ENCODE assay signal across 1 cellular context in genomic region chr19:44782729-44783128, GRCh38.
TF ChIP-seq lines count a peak whose summit lies in the region.

No MANE protein-coding gene starts in this region.

TF ChIP-seq in HepG2, 621 proteins besides CTCF, POLR2A, EP300 and RAD21:
- TF ChIP-seq ATM (IDR thresholded peaks at IDR 0.05; ENCODE audit: borderline replicate concordance) (no peak), HOMEZ (CRISPR knock-in tag; IDR thresholded peaks at IDR 0.05; ENCODE audit: low read depth) (no peak), NFKBIZ (CRISPR knock-in tag; IDR thresholded peaks at IDR 0.05) (no peak), EZH2 (conservative IDR thresholded peaks at IDR 0.05; ENCODE audit: low read depth, low read length) (no peak), SNAI1 (CRISPR knock-in tag; IDR thresholded peaks at IDR 0.05; ENCODE audit: borderline replicate concordance) (no peak), ETV5 (CRISPR knock-in tag; IDR thresholded peaks at IDR 0.05; ENCODE audit: borderline replicate concordance) (no peak), HIVEP1 (CRISPR knock-in tag; IDR thresholded peaks at IDR 0.05) (no peak), STAG1 (CRISPR knock-in tag; IDR thresholded peaks at IDR 0.05) (peak; percentile 37), ZSCAN25 (CRISPR knock-in tag; IDR thresholded peaks at IDR 0.05) (0 out of 2 replicates have a peak, but pooled peaks have one; percentile 36), MLLT10 (CRISPR knock-in tag; IDR thresholded peaks at IDR 0.05) (no peak), GPBP1L1 (CRISPR knock-in tag; IDR thresholded peaks at IDR 0.05) (no peak)
